7 cellular contexts compared by ENCODE assay signal in genomic region chr7:11473220-11473619, GRCh38.
"Had no signal": no experiment of that assay in that cellular context is flagged by ENCODE, and none has a peak within 500 bp of the region (broad histone marks: within the 10 kb centered on the region; RNA-seq: fewer than 3 reads in every experiment).

No MANE protein-coding gene starts in this region.

- H3K27ac ChIP-seq: HL-60 had no signal

- H3K9me3 Mint-ChIP-seq: IgD-negative memory B cell had no signal

- H3K4me3 ChIP-seq: K562 had no signal

- FAIRE-seq: HTR-8/SVneo, K562 had no signal

- DNase-seq: IMR-90, KBM-7, KG1 had no signal

- H3K27ac Mint-ChIP-seq: IgD-negative memory B cell had no signal

- H3K36me3 Mint-ChIP-seq: IgD-negative memory B cell had no signal

- ATAC-seq: K562 had no signal
